Comparison of ENCODE assay signal across 13 cellular contexts in genomic region chr16:11964761-11965539, GRCh38. TPM values are rescaled to one million over a fixed set of nuclear protein-coding genes. Genes with fewer than 3 reads are reported as not detected.
A peak's percentile ranks its signal among the peaks of the same experiment; 100 is the strongest.
DNase-seq lines count a peak whose midpoint lies in the region; ATAC-seq and TF ChIP-seq lines count a peak whose summit lies in the region.
"Had no signal": no experiment of that assay in that cellular context is flagged by ENCODE, and none has a peak within 500 bp of the region (broad histone marks: within the 10 kb centered on the region; RNA-seq: fewer than 3 reads in every experiment).

TSS of gene TNFRSF17 (plus strand) at chr16:11965210. CDS start at chr16:11965325, 115 bp downstream.

- no peaks in the 10 kb centered on the region for H3K27me3 Mint-ChIP-seq in activated B cell treated with CpG ODN at 0.5 μM for 24 hours

- TF ChIP-seq CTCF in activated B cell treated with CpG ODN at 0.5 μM for 24 hours (IDR thresholded peaks at IDR 0.05), result no peak

- CTCF ChIA-PET in activated B cell treated with CpG ODN at 0.5 μM for 24 hours (lab: Charles Lee), result interaction anchor here (0.9 to 3.3 kb wide), 4 partner anchors 12 to 130 kb away, joined by 3 to 13 read pairs (median 6); partner anchors contain the start of gene SNX29

- no peaks in the 10 kb centered on the region for H3K9me3 Mint-ChIP-seq in activated B cell treated with CpG ODN at 0.5 μM for 24 hours
- H3K9me3 Mint-ChIP-seq: activated naive CD4-positive, alpha-beta T cell treated with anti-CD3 and anti-CD28 coated beads for 36 hours had no signal

- POLR2A ChIA-PET in activated B cell treated with CpG ODN at 0.5 μM for 24 hours (lab: Charles Lee), result interaction anchor here (0.7 to 4.4 kb wide), 5 partner anchors 14 to 71 kb away, joined by 3 to 97 read pairs (median 4); partner anchors contain the start of genes GSPT1 and SNX29

- DNase-seq in GM03348 (ENCODE audit: low spot score) (peak; percentile 40), activated B cell treated with CpG ODN at 0.5 μM for 24 hours (no peak), NCI-H2081 treated with DMSO at 0.1 percent for 48 hours (lab: John Stamatoyannopoulos, UW) (no peak), amniotic stem cell (lab: John Stamatoyannopoulos, UW) (no peak), Right ventricle myocardium inferior (ENCODE audit: missing footprints) (no peak)
- no peak for DNase-seq in activated CD4-positive, alpha-beta T cell treated with anti-CD3 and anti-CD28 coated beads, Interleukin-2, amount 50 U/mL, for 1 hour
- DNase-seq: activated naive CD4-positive, alpha-beta T cell treated with anti-CD3 and anti-CD28 coated beads for 36 hours; CD4-positive, CD25-positive, alpha-beta regulatory T cell; pancreas had no signal

- H3K4me1 Mint-ChIP-seq in activated B cell treated with CpG ODN at 0.5 μM for 24 hours, result peaks cover 72% of the 10 kb centered on the region

- ATAC-seq in GM19324 (IDR thresholded peaks at IDR 0.05; ENCODE audit: low FRiP score, unreplicated experiment), result peak; percentile 81
- peak; percentile 78 for ATAC-seq in HG02943 (IDR thresholded peaks at IDR 0.05; ENCODE audit: low read depth, unreplicated experiment)
- peak; percentile 64 for ATAC-seq in activated B cell treated with CpG ODN at 0.5 μM for 24 hours (ENCODE audit: low read depth)
- ATAC-seq in Right ventricle myocardium inferior, result no peak
- ATAC-seq: pancreas, SK-N-SH treated with all-trans-retinoic acid at 6 μM for 48 hours had no signal

- H3K27ac Mint-ChIP-seq in activated B cell treated with CpG ODN at 0.5 μM for 24 hours, result peak within 1 kb of the TSS; percentile 90
- H3K27ac Mint-ChIP-seq: activated naive CD4-positive, alpha-beta T cell treated with anti-CD3 and anti-CD28 coated beads for 36 hours had no signal

- peak within 1 kb of the TSS; percentile 80 for H3K4me3 Mint-ChIP-seq in activated B cell treated with CpG ODN at 0.5 μM for 24 hours
- H3K4me3 Mint-ChIP-seq: activated naive CD4-positive, alpha-beta T cell treated with anti-CD3 and anti-CD28 coated beads for 36 hours had no signal

- intact Hi-C loops in activated B cell treated with CpG ODN at 0.5 μM for 24 hours (cut with micrococcal nuclease) (loop anchor here (1.0 to 5.0 kb wide), 3 partner anchors 16 to 102 kb away; no protein-coding TSS in a partner anchor), Right ventricle myocardium inferior (cut with DNase I) (no loop called here)

- H3K36me3 Mint-ChIP-seq in activated B cell treated with CpG ODN at 0.5 μM for 24 hours (ENCODE audit: low read depth), result peaks cover 10% of the 10 kb centered on the region
- H3K36me3 Mint-ChIP-seq: CD4-positive, CD25-positive, alpha-beta regulatory T cell had no signal

RNA-seq across cellular contexts. Expression of gene TNFRSF17, which starts in this region (rescaled TPM):
- total RNA-seq in activated B cell treated with CpG ODN at 0.5 μM for 24 hours (6.9 and 8.0 TPM in 2 replicates), Right ventricle myocardium inferior (not detected)
- total RNA-seq: activated naive CD4-positive, alpha-beta T cell treated with anti-CD3 and anti-CD28 coated beads for 36 hours; CD4-positive, CD25-positive, alpha-beta regulatory T cell; glomerular endothelial cell had no signal
